ENCODE assay signal across 3 cellular contexts in the genomic region with DNA sequence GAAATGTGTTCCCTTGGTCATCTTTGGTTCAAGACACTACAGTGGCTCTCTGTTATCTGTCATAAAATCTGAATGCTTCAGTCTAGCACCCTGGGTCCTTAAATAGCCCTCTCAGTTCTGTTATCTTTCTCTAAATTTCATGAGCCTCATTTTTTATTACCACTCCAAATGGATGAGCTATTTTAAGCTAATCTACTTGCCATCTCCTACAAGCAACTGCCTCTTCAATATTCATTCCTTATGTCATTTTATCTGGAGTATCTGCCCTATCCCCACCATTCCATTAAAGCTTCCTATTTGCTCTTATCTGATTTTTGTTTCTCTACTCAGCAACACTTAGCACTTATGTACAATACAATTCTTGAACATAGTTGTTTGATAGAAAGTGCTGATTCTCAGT.
TF ChIP-seq lines count a peak whose summit lies in the region.

No MANE protein-coding gene starts in this region.

TF ChIP-seq in SK-N-SH, 30 proteins besides CTCF, POLR2A, EP300 and RAD21:
- TF ChIP-seq, protein P1, sequence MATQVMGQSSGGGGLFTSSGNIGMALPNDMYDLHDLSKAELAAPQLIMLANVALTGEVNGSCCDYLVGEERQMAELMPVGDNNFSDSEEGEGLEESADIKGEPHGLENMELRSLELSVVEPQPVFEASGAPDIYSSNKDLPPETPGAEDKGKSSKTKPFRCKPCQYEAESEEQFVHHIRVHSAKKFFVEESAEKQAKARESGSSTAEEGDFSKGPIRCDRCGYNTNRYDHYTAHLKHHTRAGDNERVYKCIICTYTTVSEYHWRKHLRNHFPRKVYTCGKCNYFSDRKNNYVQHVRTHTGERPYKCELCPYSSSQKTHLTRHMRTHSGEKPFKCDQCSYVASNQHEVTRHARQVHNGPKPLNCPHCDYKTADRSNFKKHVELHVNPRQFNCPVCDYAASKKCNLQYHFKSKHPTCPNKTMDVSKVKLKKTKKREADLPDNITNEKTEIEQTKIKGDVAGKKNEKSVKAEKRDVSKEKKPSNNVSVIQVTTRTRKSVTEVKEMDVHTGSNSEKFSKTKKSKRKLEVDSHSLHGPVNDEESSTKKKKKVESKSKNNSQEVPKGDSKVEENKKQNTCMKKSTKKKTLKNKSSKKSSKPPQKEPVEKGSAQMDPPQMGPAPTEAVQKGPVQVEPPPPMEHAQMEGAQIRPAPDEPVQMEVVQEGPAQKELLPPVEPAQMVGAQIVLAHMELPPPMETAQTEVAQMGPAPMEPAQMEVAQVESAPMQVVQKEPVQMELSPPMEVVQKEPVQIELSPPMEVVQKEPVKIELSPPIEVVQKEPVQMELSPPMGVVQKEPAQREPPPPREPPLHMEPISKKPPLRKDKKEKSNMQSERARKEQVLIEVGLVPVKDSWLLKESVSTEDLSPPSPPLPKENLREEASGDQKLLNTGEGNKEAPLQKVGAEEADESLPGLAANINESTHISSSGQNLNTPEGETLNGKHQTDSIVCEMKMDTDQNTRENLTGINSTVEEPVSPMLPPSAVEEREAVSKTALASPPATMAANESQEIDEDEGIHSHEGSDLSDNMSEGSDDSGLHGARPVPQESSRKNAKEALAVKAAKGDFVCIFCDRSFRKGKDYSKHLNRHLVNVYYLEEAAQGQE (IDR thresholded peaks at IDR 0.05; ENCODE audit: low read depth, low read length): no peak
- TF ChIP-seq YY1 (IDR thresholded peaks at IDR 0.05; ENCODE audit: low read depth): no peak
- peak; percentile 49; the same call in 1 of the 2 replicates for TF ChIP-seq JUND (IDR thresholded peaks at IDR 0.05)
- no peak for TF ChIP-seq POLR2AphosphoS5 (IDR thresholded peaks at IDR 0.05; ENCODE audit: low read depth, low read length)
- no peak for TF ChIP-seq SMC3 (IDR thresholded peaks at IDR 0.05; ENCODE audit: low read depth, low read length)
- TF ChIP-seq MEF2A (IDR thresholded peaks at IDR 0.05; ENCODE audit: borderline replicate concordance, low read depth): peak; percentile 81
- 0 out of 2 replicates have a peak, but pooled peaks have one; percentile 18 for TF ChIP-seq NFIC (IDR thresholded peaks at IDR 0.05; ENCODE audit: borderline replicate concordance)
- TF ChIP-seq TCF12 (IDR thresholded peaks at IDR 0.05): peak; percentile 58
- TF ChIP-seq, protein P2, sequence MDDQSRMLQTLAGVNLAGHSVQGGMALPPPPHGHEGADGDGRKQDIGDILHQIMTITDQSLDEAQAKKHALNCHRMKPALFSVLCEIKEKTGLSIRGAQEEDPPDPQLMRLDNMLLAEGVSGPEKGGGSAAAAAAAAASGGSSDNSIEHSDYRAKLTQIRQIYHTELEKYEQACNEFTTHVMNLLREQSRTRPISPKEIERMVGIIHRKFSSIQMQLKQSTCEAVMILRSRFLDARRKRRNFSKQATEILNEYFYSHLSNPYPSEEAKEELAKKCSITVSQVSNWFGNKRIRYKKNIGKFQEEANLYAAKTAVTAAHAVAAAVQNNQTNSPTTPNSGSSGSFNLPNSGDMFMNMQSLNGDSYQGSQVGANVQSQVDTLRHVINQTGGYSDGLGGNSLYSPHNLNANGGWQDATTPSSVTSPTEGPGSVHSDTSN (IDR thresholded peaks at IDR 0.05): peak; percentile 50; the same call in 1 of the 2 replicates
- TF ChIP-seq TEAD4 (IDR thresholded peaks at IDR 0.05; ENCODE audit: borderline replicate concordance, insufficient read depth): 0 out of 2 replicates have a peak, but pooled peaks have one; percentile 19

TF ChIP-seq in K562, 482 proteins besides CTCF, POLR2A, EP300 and RAD21 (continues in another document):
- TF ChIP-seq BACH1 (tag; IDR thresholded peaks at IDR 0.05) (no peak), MYNN (IDR thresholded peaks at IDR 0.05) (no peak), MYNN (CRISPR knock-in tag; IDR thresholded peaks at IDR 0.05) (no peak), HSF4 (CRISPR knock-in tag; IDR thresholded peaks at IDR 0.05; ENCODE audit: borderline replicate concordance) (no peak), RBM15 (IDR thresholded peaks at IDR 0.05; ENCODE audit: insufficient read depth, low read length) (no peak), SREBF2 (CRISPR knock-in tag; IDR thresholded peaks at IDR 0.05) (no peak), KLF13 (tag; IDR thresholded peaks at IDR 0.05; ENCODE audit: borderline replicate concordance, low read depth) (no peak), CGGBP1 (CRISPR knock-in tag; IDR thresholded peaks at IDR 0.05) (no peak), YBX1 (IDR thresholded peaks at IDR 0.05) (no peak), ZKSCAN8 (CRISPR knock-in tag; IDR thresholded peaks at IDR 0.05) (no peak), MEF2D (tag; conservative IDR thresholded peaks at IDR 0.05; ENCODE audit: low read depth) (peak; percentile 78), ZNF316 (IDR thresholded peaks at IDR 0.05) (peak; percentile 60)
- TF ChIP-seq, protein P3, sequence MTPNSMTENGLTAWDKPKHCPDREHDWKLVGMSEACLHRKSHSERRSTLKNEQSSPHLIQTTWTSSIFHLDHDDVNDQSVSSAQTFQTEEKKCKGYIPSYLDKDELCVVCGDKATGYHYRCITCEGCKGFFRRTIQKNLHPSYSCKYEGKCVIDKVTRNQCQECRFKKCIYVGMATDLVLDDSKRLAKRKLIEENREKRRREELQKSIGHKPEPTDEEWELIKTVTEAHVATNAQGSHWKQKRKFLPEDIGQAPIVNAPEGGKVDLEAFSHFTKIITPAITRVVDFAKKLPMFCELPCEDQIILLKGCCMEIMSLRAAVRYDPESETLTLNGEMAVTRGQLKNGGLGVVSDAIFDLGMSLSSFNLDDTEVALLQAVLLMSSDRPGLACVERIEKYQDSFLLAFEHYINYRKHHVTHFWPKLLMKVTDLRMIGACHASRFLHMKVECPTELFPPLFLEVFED (CRISPR knock-in tag; conservative IDR thresholded peaks at IDR 0.05): no peak

TF ChIP-seq in GM23338, 12 proteins besides CTCF, POLR2A, EP300 and RAD21:
- TF ChIP-seq JUNB (IDR thresholded peaks at IDR 0.05; ENCODE audit: unreplicated experiment) (no peak), ZNF331 (CRISPR knock-in tag; IDR thresholded peaks at IDR 0.05; ENCODE audit: low read depth) (no peak), NANOG (IDR thresholded peaks at IDR 0.05; ENCODE audit: borderline replicate concordance) (no peak), EZH2 (IDR thresholded peaks at IDR 0.05; ENCODE audit: low read depth, unreplicated experiment) (no peak), ZNF462 (CRISPR knock-in tag; IDR thresholded peaks at IDR 0.05) (no peak), STAT1 (IDR thresholded peaks at IDR 0.05; ENCODE audit: unreplicated experiment) (no peak), ETS1 (IDR thresholded peaks at IDR 0.05) (no peak), POLR2AphosphoS5 (IDR thresholded peaks at IDR 0.05; ENCODE audit: low read depth) (no peak), EZH2phosphoT487 (IDR thresholded peaks at IDR 0.05; ENCODE audit: unreplicated experiment) (no peak), CREB1 (CRISPR knock-in tag; IDR thresholded peaks at IDR 0.05; ENCODE audit: low read depth) (no peak), ZNF114 (CRISPR knock-in tag; IDR thresholded peaks at IDR 0.05) (no peak)
- TF ChIP-seq, protein P1 (IDR thresholded peaks at IDR 0.05; ENCODE audit: unreplicated experiment): no peak
